8 cellular contexts compared by ENCODE assay signal in the genomic region with DNA sequence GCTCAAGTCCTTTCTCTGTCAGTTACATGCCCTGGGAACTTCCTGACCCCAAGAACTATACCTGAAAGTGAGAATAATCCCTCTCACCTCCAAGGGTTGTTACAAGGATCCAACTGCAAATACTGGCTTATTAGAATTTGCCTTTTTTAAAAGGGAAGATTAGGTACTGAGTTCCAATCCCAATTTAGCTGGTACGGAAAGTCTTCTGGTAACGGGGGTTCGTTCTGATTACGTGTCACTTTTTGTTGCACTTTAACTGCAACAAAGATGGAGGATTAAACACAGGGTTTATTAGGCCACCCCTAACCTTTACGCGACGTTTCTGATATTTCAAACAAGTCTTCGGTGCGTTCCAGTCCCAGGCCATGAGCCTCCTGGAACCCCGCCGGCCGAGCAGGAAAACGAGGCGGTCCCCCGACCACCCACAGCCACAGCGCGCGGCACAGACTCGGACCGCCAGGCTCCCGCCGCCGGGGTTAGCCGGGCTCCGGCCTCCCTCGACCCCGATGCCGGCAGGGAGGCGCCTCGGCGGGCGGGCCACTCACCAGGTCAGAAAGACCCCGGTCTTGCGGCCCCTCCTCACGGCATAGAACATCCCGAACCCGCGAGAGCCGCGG. TPM values are rescaled to one million over a fixed set of nuclear protein-coding genes. Genes with fewer than 3 reads are reported as not detected.
A peak's percentile ranks its signal among the peaks of the same experiment; 100 is the strongest.
DNase-seq lines count a peak whose midpoint lies in the region; ATAC-seq, FAIRE-seq and TF ChIP-seq lines count a peak whose summit lies in the region.

No MANE protein-coding gene starts in this region.

- peaks cover 21% of the 10 kb centered on the region for H3K4me1 Mint-ChIP-seq in chondrocyte (ENCODE audit: low read depth)

- H3K4me1 ChIP-seq in KMS-11 (ENCODE audit: low read depth, poor library complexity, severe bottlenecking), result peaks cover 11% of the 10 kb centered on the region
- H3K4me1 ChIP-seq in mucosa of stomach (ENCODE audit: control insufficient read depth, insufficient read depth, low read length), result peaks cover 6% of the 10 kb centered on the region

- H3K4me3 Mint-ChIP-seq in chondrocyte (ENCODE audit: unreplicated experiment), result peak overlapping the region; percentile 83

- H3K9ac ChIP-seq in KMS-11 (peak overlapping the region; percentile 96), mucosa of stomach (ENCODE audit: low read length) (peak overlapping the region; percentile 86)

- H3K27ac ChIP-seq in KMS-11, result peak overlapping the region; percentile 84

- H3K79me2 ChIP-seq in KMS-11 (ENCODE audit: insufficient read depth, low read depth), result peaks cover 36% of the 10 kb centered on the region

- H3K9me3 Mint-ChIP-seq in chondrocyte (ENCODE audit: low read depth), result no peaks in the 10 kb centered on the region

- peak; percentile 40 for ATAC-seq in GM21723 (IDR thresholded peaks at IDR 0.05; ENCODE audit: unreplicated experiment)

- no peaks in the 10 kb centered on the region for H3K27me3 ChIP-seq in KMS-11 (ENCODE audit: insufficient read depth, low read depth)
- no peaks in the 10 kb centered on the region for H3K27me3 ChIP-seq in mucosa of stomach (ENCODE audit: control insufficient read depth, insufficient read depth, low read length)

- H3K36me3 Mint-ChIP-seq in chondrocyte (ENCODE audit: low read depth), result peaks cover 11% of the 10 kb centered on the region

- no peaks in the 10 kb centered on the region for H3K27me3 Mint-ChIP-seq in chondrocyte (ENCODE audit: low read depth)

- TF ChIP-seq CTCF in KMS-11 (conservative IDR thresholded peaks at IDR 0.05; ENCODE audit: low read depth, low read length) (no peak), chondrocyte (IDR thresholded peaks at IDR 0.05) (no peak)

- H3K36me3 ChIP-seq in KMS-11 (ENCODE audit: insufficient read depth) (peaks cover 10% of the 10 kb centered on the region; the same call in 1 of the 2 replicates), mucosa of stomach (ENCODE audit: control insufficient read depth, insufficient read depth, low read length) (peaks cover 6% of the 10 kb centered on the region)

- H3K4me3 ChIP-seq in KMS-11 (IDR thresholded peaks at IDR 0.05; ENCODE audit: insufficient read depth, low read depth, low read length), result no peak overlapping the region
- peak overlapping the region; percentile 43 for H3K4me3 ChIP-seq in mucosa of stomach (ENCODE audit: low read length)

- H2AFZ ChIP-seq in KMS-11 (ENCODE audit: low read depth), result peak overlapping the region; percentile 51

- H4K20me1 ChIP-seq in KMS-11 (ENCODE audit: insufficient read depth), result no peaks in the 10 kb centered on the region

- H3K9me3 ChIP-seq in mucosa of stomach (ENCODE audit: control insufficient read depth, low read length), result no peaks in the 10 kb centered on the region

- H3K27ac Mint-ChIP-seq in chondrocyte (ENCODE audit: unreplicated experiment), result peak overlapping the region; percentile 97

- FAIRE-seq in frontal cortex (lab: Jason Lieb, UNC), result no peak

- H3K4me2 ChIP-seq in KMS-11, result peak overlapping the region; percentile 67

- DNase-seq in GM03348 (ENCODE audit: low spot score), result peak; percentile 7
- DNase-seq in chondrocyte (ENCODE audit: low spot score), result no peak
- no peak for DNase-seq in stimulated activated naive CD4-positive, alpha-beta T cell treated with Interleukin-2 at 50 U/mL for 16 hours (lab: John Stamatoyannopoulos, UW)
- no peak for DNase-seq in frontal cortex (ENCODE audit: low spot score in 2 of 2)
- no peak for DNase-seq in HCEC 1CT

RNA-seq across cellular contexts. Expression of a gene that starts 0.4 kb away (rescaled TPM):
- total RNA-seq in chondrocyte (28.9 to 32.7 TPM (median 29.2 TPM) in 3 replicates), frontal cortex (20.8 TPM)

RNA-seq across cellular contexts. Expression of a gene that starts 17.4 kb away (rescaled TPM):
- total RNA-seq in chondrocyte (724 to 826 TPM (median 808 TPM) in 3 replicates), frontal cortex (1,245 TPM)

RNA-seq across cellular contexts. Expression of a gene that starts 37.2 kb away (rescaled TPM):
- total RNA-seq in chondrocyte (not detected in 3 replicates), frontal cortex (0.41 TPM)

RNA-seq across cellular contexts. Expression of a gene that starts 38.4 kb away (rescaled TPM):
- total RNA-seq in chondrocyte (38.0 to 51.2 TPM (median 41.8 TPM) in 3 replicates), frontal cortex (11.8 TPM)
